17 cellular contexts compared by ENCODE assay signal in the genomic region with DNA sequence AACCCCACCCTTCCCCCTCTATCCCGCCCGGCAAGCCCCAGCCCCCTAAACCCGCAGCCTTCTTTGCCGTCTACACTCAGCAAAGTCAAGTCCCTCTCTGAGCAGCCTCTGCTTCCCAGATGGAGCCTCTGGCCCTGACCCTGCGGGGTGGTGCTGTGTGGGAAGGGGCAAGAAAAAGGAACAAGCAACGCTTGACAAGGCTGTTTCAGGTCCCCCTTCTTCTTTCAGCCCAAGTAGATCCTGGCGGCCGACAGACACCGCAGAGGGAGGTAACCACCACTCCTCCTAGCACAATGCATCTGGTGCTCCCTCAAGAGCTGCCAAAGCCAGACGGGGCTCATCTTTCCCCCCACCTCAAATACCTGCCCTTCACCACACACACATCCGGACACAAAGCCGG.
"Had no signal": no experiment of that assay in that cellular context is flagged by ENCODE, and none has a peak within 500 bp of the region (broad histone marks: within the 10 kb centered on the region; RNA-seq: fewer than 3 reads in every experiment).

No MANE protein-coding gene starts in this region.

- DNase-seq: activated CD4-positive, alpha-beta T cell treated with anti-CD3 and anti-CD28 coated beads, Interleukin-2, amount 50 U/mL, for 4 hours; activated gamma-delta T cell treated with Interleukin-2 at 50 U/mL for 16 hours; amniotic stem cell; dermis blood vessel endothelial cell; foreskin melanocyte; glutamatergic neuron; hippocampal formation; islet precursor cell; left colon; lower lobe of right lung; stimulated activated CD4-positive, alpha-beta T cell treated with anti-CD3 and anti-CD28 coated beads, Interleukin-4, amount 100 ng/mL, for 1 hour; stomach; trophoblast cell had no signal

- H3K9me3 Mint-ChIP-seq: mesothelial cell of epicardium; natural killer cell treated with Interleukin-12 subunit alpha and Interleukin-12 subunit beta and Interleukin-15 and Interleukin-18, amount 100 ng/mL, for 72 hours had no signal

- H3K27ac Mint-ChIP-seq: activated naive CD8-positive, alpha-beta T cell; mesothelial cell of epicardium; natural killer cell treated with Interleukin-12 subunit alpha and Interleukin-12 subunit beta and Interleukin-15 and Interleukin-18, amount 100 ng/mL, for 72 hours had no signal

- ATAC-seq: left colon; lower lobe of right lung; natural killer cell treated with Interleukin-12 subunit alpha and Interleukin-12 subunit beta and Interleukin-15 and Interleukin-18, amount 100 ng/mL, for 72 hours; sciatic nerve had no signal

- H3K36me3 Mint-ChIP-seq: activated naive CD8-positive, alpha-beta T cell; mesothelial cell of epicardium; natural killer cell treated with Interleukin-12 subunit alpha and Interleukin-12 subunit beta and Interleukin-15 and Interleukin-18, amount 100 ng/mL, for 72 hours had no signal

- H3K4me3 Mint-ChIP-seq: activated naive CD8-positive, alpha-beta T cell; mesothelial cell of epicardium; natural killer cell treated with Interleukin-12 subunit alpha and Interleukin-12 subunit beta and Interleukin-15 and Interleukin-18, amount 100 ng/mL, for 72 hours had no signal

- H3K4me1 Mint-ChIP-seq: mesothelial cell of epicardium had no signal
